8 cellular contexts compared by ENCODE assay signal in the genomic region with DNA sequence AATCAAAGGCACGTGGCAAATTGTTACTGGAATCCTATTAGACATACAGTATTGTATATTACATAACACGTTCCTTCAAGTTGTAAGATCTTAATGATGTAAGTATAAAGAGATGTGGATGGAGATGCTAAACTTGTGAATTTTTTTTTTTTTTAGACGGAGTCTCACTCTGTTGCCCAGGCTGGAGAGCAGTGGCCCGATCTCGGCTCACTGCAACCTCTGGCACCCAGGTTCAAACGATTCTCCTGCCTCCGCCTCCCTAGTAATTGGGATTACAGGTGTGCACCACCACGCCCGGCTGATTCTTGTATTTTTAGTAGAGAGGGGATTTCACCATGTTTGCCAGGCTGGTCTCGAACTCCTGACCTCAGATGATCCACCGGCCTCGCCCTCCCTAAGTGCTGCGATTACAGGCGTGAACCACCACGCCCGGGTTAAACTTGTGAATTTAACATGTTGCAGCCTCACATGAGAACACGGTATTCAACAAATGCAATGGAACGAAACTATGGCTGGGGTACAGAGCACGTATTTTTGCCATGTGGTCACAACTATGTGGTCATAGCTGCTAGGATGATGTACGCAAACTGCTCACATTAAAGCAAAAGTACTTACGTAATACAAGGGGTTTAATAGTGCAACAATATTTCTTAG. TPM values are rescaled to one million over a fixed set of nuclear protein-coding genes. Genes with fewer than 3 reads are reported as not detected.
DNase-seq lines count a peak whose midpoint lies in the region; ATAC-seq and TF ChIP-seq lines count a peak whose summit lies in the region.

No MANE protein-coding gene starts in this region.

- DNase-seq in AG08395 (ENCODE audit: low spot score) (peak; percentile 37), WERI-Rb-1 (no peak), choroid plexus epithelial cell (ENCODE audit: low read depth) (no peak), thoracic aorta (ENCODE audit: low spot score) (no peak), 8988T (no peak)

- peak; percentile 28 for ATAC-seq in GM18909 (IDR thresholded peaks at IDR 0.05; ENCODE audit: poor library complexity, unreplicated experiment)
- ATAC-seq in HG03378 (IDR thresholded peaks at IDR 0.05; ENCODE audit: unreplicated experiment) = peak; percentile 31
- ATAC-seq in thoracic aorta (ENCODE audit: insufficient number of reproducible peaks, low FRiP score, low read depth) = peak; percentile 31

- no peaks in the 10 kb centered on the region for H3K9me3 ChIP-seq in WERI-Rb-1 (ENCODE audit: severe bottlenecking)
- no peaks in the 10 kb centered on the region for H3K9me3 ChIP-seq in mesodermal cell (ENCODE audit: control insufficient read depth, low read length)
- H3K9me3 ChIP-seq in thoracic aorta = no peaks in the 10 kb centered on the region

- H3K36me3 ChIP-seq in WERI-Rb-1 (peaks cover 16% of the 10 kb centered on the region), mesodermal cell (ENCODE audit: control insufficient read depth, insufficient read depth, low read length) (peaks cover 15% of the 10 kb centered on the region), thoracic aorta (no peaks in the 10 kb centered on the region)

- H3K4me1 ChIP-seq in mesodermal cell (ENCODE audit: control insufficient read depth, insufficient read depth, low read length, poor library complexity, severe bottlenecking) (no peaks in the 10 kb centered on the region), thoracic aorta (ENCODE audit: control insufficient read depth in 1 of 2, low read depth in 2 of 2) (peaks cover 10 to 23% of the 10 kb centered on the region in 2 donors)

- WGBS in mesodermal cell (ENCODE audit: insufficient coverage in 2 of 2), 2 experiments = 48 to 50% methylated on average over 16 to 18 of the region's 21 CpGs

- H3K27me3 ChIP-seq in WERI-Rb-1 (ENCODE audit: insufficient read depth, low read depth, severe bottlenecking) (no peaks in the 10 kb centered on the region), thoracic aorta (replicated peaks; ENCODE audit: insufficient read depth) (no peaks in the 10 kb centered on the region)

- TF ChIP-seq CTCF in WERI-Rb-1 (IDR thresholded peaks at IDR 0.05; ENCODE audit: low read depth, low read length) (no peak), choroid plexus epithelial cell (conservative IDR thresholded peaks at IDR 0.05; ENCODE audit: low read depth, low read length) (no peak), thoracic aorta (IDR thresholded peaks at IDR 0.05) (no peak)

- H3K4me3 ChIP-seq in WERI-Rb-1 (ENCODE audit: low read depth, low read length) (peak overlapping the region; percentile 96), choroid plexus epithelial cell (ENCODE audit: low read depth, low read length) (peak overlapping the region; percentile 99), mesodermal cell (ENCODE audit: extremely low read depth, insufficient read depth, low read length, poor library complexity, severe bottlenecking) (peak overlapping the region; percentile 89), thoracic aorta (peak overlapping the region; percentile 99)

- H3K27ac ChIP-seq in WERI-Rb-1 = peak overlapping the region; percentile 99
- peak overlapping the region; percentile 98 for H3K27ac ChIP-seq in mesodermal cell (ENCODE audit: low read depth, low read length, severe bottlenecking)
- peak overlapping the region; percentile 83 to 95 for H3K27ac ChIP-seq in thoracic aorta

RNA-seq across cellular contexts. Expression of gene SUPV3L1, which starts 0.8 kb away (rescaled TPM):
- 30.3 TPM for polyA plus RNA-seq in mesodermal cell (2013, experiment 1 of 2)
- polyA plus RNA-seq in mesodermal cell (2013, experiment 2 of 2) = 26.4 TPM
- 10 to 100 TPM; 30.7 to 55.1 TPM for total RNA-seq in thoracic aorta

RNA-seq across cellular contexts. Expression of gene HKDC1, which starts 40.9 kb away (rescaled TPM):
- polyA plus RNA-seq in mesodermal cell (2013, experiment 1 of 2) = 0.37 TPM
- polyA plus RNA-seq in mesodermal cell (2013, experiment 2 of 2) = 0.30 TPM
- under 1 TPM in 1 of 2 donors, not detected in 1; 0.14 TPM for total RNA-seq in thoracic aorta

RNA-seq across cellular contexts. Expression of gene VPS26A, which starts 55.2 kb away (rescaled TPM):
- polyA plus RNA-seq in mesodermal cell (2013, experiment 1 of 2) = 43.5 TPM
- 51.4 TPM for polyA plus RNA-seq in mesodermal cell (2013, experiment 2 of 2)
- total RNA-seq in thoracic aorta = 10 to 100 TPM; 29.5 to 46.3 TPM
